ENCODE assay signal across 1 cellular context in the genomic region with DNA sequence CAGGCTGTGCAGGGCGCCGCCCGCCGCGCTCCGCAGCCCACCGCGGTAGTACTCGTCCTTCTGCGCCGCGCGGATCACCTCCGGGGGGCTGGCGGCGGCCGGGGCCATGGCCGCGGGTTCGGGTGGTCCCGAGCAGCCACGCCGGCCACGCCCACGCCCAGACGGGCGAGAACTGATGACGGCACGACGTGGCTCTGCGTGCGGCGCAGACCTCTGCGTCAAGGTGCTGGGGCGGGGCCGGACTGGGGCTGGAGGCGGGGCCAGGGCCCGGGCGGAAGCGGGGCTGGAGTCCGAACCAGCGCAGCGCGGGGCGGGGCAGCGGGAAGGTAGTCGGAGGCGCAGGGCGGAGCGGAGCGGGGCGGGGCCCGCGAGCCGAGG.
TF ChIP-seq lines count a peak whose summit lies in the region.

A gene (minus strand): TSS at position 170 of the 378 bp plus-strand sequence. CDS start 62 bp downstream, at position 108.

TF ChIP-seq in K562, 482 proteins besides CTCF, POLR2A, EP300 and RAD21 (continued from another document and continues in another):
- TF ChIP-seq, protein P1, sequence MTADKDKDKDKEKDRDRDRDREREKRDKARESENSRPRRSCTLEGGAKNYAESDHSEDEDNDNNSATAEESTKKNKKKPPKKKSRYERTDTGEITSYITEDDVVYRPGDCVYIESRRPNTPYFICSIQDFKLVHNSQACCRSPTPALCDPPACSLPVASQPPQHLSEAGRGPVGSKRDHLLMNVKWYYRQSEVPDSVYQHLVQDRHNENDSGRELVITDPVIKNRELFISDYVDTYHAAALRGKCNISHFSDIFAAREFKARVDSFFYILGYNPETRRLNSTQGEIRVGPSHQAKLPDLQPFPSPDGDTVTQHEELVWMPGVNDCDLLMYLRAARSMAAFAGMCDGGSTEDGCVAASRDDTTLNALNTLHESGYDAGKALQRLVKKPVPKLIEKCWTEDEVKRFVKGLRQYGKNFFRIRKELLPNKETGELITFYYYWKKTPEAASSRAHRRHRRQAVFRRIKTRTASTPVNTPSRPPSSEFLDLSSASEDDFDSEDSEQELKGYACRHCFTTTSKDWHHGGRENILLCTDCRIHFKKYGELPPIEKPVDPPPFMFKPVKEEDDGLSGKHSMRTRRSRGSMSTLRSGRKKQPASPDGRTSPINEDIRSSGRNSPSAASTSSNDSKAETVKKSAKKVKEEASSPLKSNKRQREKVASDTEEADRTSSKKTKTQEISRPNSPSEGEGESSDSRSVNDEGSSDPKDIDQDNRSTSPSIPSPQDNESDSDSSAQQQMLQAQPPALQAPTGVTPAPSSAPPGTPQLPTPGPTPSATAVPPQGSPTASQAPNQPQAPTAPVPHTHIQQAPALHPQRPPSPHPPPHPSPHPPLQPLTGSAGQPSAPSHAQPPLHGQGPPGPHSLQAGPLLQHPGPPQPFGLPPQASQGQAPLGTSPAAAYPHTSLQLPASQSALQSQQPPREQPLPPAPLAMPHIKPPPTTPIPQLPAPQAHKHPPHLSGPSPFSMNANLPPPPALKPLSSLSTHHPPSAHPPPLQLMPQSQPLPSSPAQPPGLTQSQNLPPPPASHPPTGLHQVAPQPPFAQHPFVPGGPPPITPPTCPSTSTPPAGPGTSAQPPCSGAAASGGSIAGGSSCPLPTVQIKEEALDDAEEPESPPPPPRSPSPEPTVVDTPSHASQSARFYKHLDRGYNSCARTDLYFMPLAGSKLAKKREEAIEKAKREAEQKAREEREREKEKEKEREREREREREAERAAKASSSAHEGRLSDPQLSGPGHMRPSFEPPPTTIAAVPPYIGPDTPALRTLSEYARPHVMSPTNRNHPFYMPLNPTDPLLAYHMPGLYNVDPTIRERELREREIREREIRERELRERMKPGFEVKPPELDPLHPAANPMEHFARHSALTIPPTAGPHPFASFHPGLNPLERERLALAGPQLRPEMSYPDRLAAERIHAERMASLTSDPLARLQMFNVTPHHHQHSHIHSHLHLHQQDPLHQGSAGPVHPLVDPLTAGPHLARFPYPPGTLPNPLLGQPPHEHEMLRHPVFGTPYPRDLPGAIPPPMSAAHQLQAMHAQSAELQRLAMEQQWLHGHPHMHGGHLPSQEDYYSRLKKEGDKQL (CRISPR knock-in tag; IDR thresholded peaks at IDR 0.05; ENCODE audit: borderline replicate concordance): no peak
- TF ChIP-seq NBN (IDR thresholded peaks at IDR 0.05; ENCODE audit: low read depth): no peak
- TF ChIP-seq RBM34 (IDR thresholded peaks at IDR 0.05; ENCODE audit: borderline replicate concordance, insufficient read depth, low read length): no peak
- TF ChIP-seq MTF1 (CRISPR knock-in tag; IDR thresholded peaks at IDR 0.05; ENCODE audit: borderline replicate concordance): no peak
- TF ChIP-seq HDAC1 (IDR thresholded peaks at IDR 0.05): peak in 1 of 2 experiments; percentile 80; a peak in 1 of 4 replicates
- TF ChIP-seq ZNF23 (CRISPR knock-in tag; IDR thresholded peaks at IDR 0.05): no peak
- peak; percentile 82 for TF ChIP-seq PHF20 (IDR thresholded peaks at IDR 0.05; ENCODE audit: partially characterized antibody)
- TF ChIP-seq HMG20B (CRISPR knock-in tag; IDR thresholded peaks at IDR 0.05): no peak
- no peak for TF ChIP-seq ZNF79 (CRISPR knock-in tag; IDR thresholded peaks at IDR 0.05; ENCODE audit: low read depth)
- TF ChIP-seq SAP30 (IDR thresholded peaks at IDR 0.05; ENCODE audit: borderline replicate concordance, insufficient read depth, low read depth, low read length, poor library complexity, severe bottlenecking): peak; percentile 97
- peak; percentile 90 for TF ChIP-seq ELF1 (tag; IDR thresholded peaks at IDR 0.05)
- TF ChIP-seq, protein P2, sequence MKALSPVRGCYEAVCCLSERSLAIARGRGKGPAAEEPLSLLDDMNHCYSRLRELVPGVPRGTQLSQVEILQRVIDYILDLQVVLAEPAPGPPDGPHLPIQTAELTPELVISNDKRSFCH (CRISPR knock-in tag; IDR thresholded peaks at IDR 0.05): no peak
- TF ChIP-seq, protein P2 (tag; IDR thresholded peaks at IDR 0.05): peak; percentile 51; the same call in 1 of the 2 replicates
- TF ChIP-seq ZFX (CRISPR knock-in tag; IDR thresholded peaks at IDR 0.05): peak; percentile 74
- TF ChIP-seq, protein P3, sequence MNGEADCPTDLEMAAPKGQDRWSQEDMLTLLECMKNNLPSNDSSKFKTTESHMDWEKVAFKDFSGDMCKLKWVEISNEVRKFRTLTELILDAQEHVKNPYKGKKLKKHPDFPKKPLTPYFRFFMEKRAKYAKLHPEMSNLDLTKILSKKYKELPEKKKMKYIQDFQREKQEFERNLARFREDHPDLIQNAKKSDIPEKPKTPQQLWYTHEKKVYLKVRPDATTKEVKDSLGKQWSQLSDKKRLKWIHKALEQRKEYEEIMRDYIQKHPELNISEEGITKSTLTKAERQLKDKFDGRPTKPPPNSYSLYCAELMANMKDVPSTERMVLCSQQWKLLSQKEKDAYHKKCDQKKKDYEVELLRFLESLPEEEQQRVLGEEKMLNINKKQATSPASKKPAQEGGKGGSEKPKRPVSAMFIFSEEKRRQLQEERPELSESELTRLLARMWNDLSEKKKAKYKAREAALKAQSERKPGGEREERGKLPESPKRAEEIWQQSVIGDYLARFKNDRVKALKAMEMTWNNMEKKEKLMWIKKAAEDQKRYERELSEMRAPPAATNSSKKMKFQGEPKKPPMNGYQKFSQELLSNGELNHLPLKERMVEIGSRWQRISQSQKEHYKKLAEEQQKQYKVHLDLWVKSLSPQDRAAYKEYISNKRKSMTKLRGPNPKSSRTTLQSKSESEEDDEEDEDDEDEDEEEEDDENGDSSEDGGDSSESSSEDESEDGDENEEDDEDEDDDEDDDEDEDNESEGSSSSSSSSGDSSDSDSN (IDR thresholded peaks at IDR 0.05; ENCODE audit: borderline replicate concordance in 1 of 2, low read depth in 2 of 2, low read length in 2 of 2): peak in 1 of 2 experiments; percentile 51; a peak in 1 of 4 replicates
- TF ChIP-seq SPI1 (IDR thresholded peaks at IDR 0.05; ENCODE audit: borderline replicate concordance, low read depth, low read length): peak; percentile 38; the same call in 1 of the 2 replicates
- no peak for TF ChIP-seq TEAD2 (tag; IDR thresholded peaks at IDR 0.05)
- TF ChIP-seq TBL1XR1 (IDR thresholded peaks at IDR 0.05; ENCODE audit: low read length in 2 of 2): peak; percentile 15 to 96; a peak in 2 of 4 replicates
- TF ChIP-seq CXXC5 (CRISPR knock-in tag; IDR thresholded peaks at IDR 0.05): peak; percentile 91
- TF ChIP-seq, protein P4, sequence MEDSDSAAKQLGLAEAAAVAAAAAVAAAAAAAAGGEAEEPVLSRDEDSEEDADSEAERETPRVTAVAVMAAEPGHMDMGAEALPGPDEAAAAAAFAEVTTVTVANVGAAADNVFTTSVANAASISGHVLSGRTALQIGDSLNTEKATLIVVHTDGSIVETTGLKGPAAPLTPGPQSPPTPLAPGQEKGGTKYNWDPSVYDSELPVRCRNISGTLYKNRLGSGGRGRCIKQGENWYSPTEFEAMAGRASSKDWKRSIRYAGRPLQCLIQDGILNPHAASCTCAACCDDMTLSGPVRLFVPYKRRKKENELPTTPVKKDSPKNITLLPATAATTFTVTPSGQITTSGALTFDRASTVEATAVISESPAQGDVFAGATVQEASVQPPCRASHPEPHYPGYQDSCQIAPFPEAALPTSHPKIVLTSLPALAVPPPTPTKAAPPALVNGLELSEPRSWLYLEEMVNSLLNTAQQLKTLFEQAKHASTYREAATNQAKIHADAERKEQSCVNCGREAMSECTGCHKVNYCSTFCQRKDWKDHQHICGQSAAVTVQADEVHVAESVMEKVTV (CRISPR knock-in tag; IDR thresholded peaks at IDR 0.05): no peak
- TF ChIP-seq CBX1 (IDR thresholded peaks at IDR 0.05; ENCODE audit: low read depth): no peak
- TF ChIP-seq DIDO1 (tag; IDR thresholded peaks at IDR 0.05; ENCODE audit: low read depth): peak; percentile 72; the same call in 1 of the 2 replicates
- peak; percentile 96 for TF ChIP-seq SIN3B (IDR thresholded peaks at IDR 0.05; ENCODE audit: low read depth)
- TF ChIP-seq RBFOX2 (IDR thresholded peaks at IDR 0.05; ENCODE audit: low read depth, low read length): peak; percentile 75
- TF ChIP-seq POLR2G (IDR thresholded peaks at IDR 0.05; ENCODE audit: low read depth, low read length): peak; percentile 80
- TF ChIP-seq MYNN (IDR thresholded peaks at IDR 0.05): no peak
- TF ChIP-seq MYNN (CRISPR knock-in tag; IDR thresholded peaks at IDR 0.05): no peak
- no peak for TF ChIP-seq ARID1B (IDR thresholded peaks at IDR 0.05)
- no peak for TF ChIP-seq ZNF263 (CRISPR knock-in tag; IDR thresholded peaks at IDR 0.05; ENCODE audit: borderline replicate concordance)
- 0 out of 4 replicates have a peak, but pooled peaks of 1 of the 2 experiments have one; percentile 44 for TF ChIP-seq SRF (CRISPR knock-in tag; IDR thresholded peaks at IDR 0.05)
- no peak for TF ChIP-seq ZNF785 (CRISPR knock-in tag; IDR thresholded peaks at IDR 0.05)
- no peak for TF ChIP-seq ZNF717 (CRISPR knock-in tag; IDR thresholded peaks at IDR 0.05)
- TF ChIP-seq C11orf30 (IDR thresholded peaks at IDR 0.05; ENCODE audit: low read depth): peak; percentile 90
- TF ChIP-seq ZKSCAN3 (CRISPR knock-in tag; IDR thresholded peaks at IDR 0.05): no peak
- TF ChIP-seq, protein P5, sequence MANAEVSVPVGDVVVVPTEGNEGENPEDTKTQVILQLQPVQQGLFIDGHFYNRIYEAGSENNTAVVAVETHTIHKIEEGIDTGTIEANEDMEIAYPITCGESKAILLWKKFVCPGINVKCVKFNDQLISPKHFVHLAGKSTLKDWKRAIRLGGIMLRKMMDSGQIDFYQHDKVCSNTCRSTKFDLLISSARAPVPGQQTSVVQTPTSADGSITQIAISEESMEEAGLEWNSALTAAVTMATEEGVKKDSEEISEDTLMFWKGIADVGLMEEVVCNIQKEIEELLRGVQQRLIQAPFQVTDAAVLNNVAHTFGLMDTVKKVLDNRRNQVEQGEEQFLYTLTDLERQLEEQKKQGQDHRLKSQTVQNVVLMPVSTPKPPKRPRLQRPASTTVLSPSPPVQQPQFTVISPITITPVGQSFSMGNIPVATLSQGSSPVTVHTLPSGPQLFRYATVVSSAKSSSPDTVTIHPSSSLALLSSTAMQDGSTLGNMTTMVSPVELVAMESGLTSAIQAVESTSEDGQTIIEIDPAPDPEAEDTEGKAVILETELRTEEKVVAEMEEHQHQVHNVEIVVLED (CRISPR knock-in tag; IDR thresholded peaks at IDR 0.05): peak; percentile 100
- TF ChIP-seq ATF1 (CRISPR knock-in tag; IDR thresholded peaks at IDR 0.05): peak; percentile 98
- TF ChIP-seq ATF1 (tag; IDR thresholded peaks at IDR 0.05): peak; percentile 99
- TF ChIP-seq, protein P6, sequence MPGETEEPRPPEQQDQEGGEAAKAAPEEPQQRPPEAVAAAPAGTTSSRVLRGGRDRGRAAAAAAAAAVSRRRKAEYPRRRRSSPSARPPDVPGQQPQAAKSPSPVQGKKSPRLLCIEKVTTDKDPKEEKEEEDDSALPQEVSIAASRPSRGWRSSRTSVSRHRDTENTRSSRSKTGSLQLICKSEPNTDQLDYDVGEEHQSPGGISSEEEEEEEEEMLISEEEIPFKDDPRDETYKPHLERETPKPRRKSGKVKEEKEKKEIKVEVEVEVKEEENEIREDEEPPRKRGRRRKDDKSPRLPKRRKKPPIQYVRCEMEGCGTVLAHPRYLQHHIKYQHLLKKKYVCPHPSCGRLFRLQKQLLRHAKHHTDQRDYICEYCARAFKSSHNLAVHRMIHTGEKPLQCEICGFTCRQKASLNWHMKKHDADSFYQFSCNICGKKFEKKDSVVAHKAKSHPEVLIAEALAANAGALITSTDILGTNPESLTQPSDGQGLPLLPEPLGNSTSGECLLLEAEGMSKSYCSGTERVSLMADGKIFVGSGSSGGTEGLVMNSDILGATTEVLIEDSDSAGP (CRISPR knock-in tag; IDR thresholded peaks at IDR 0.05): no peak
- no peak for TF ChIP-seq NCOA4 (IDR thresholded peaks at IDR 0.05; ENCODE audit: partially characterized antibody)
- TF ChIP-seq, protein P7, sequence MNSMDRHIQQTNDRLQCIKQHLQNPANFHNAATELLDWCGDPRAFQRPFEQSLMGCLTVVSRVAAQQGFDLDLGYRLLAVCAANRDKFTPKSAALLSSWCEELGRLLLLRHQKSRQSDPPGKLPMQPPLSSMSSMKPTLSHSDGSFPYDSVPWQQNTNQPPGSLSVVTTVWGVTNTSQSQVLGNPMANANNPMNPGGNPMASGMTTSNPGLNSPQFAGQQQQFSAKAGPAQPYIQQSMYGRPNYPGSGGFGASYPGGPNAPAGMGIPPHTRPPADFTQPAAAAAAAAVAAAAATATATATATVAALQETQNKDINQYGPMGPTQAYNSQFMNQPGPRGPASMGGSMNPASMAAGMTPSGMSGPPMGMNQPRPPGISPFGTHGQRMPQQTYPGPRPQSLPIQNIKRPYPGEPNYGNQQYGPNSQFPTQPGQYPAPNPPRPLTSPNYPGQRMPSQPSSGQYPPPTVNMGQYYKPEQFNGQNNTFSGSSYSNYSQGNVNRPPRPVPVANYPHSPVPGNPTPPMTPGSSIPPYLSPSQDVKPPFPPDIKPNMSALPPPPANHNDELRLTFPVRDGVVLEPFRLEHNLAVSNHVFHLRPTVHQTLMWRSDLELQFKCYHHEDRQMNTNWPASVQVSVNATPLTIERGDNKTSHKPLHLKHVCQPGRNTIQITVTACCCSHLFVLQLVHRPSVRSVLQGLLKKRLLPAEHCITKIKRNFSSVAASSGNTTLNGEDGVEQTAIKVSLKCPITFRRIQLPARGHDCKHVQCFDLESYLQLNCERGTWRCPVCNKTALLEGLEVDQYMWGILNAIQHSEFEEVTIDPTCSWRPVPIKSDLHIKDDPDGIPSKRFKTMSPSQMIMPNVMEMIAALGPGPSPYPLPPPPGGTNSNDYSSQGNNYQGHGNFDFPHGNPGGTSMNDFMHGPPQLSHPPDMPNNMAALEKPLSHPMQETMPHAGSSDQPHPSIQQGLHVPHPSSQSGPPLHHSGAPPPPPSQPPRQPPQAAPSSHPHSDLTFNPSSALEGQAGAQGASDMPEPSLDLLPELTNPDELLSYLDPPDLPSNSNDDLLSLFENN (IDR thresholded peaks at IDR 0.05; ENCODE audit: low read depth in 2 of 2, low read length in 2 of 2): no peak
- TF ChIP-seq FIP1L1 (IDR thresholded peaks at IDR 0.05; ENCODE audit: low read depth, low read length, poor library complexity, severe bottlenecking): peak; percentile 48
